In genomic region chr3:133570139-133570936, GRCh38 we compare ENCODE assay signal across 10 cellular contexts. TPM values are rescaled to one million over a fixed set of nuclear protein-coding genes. Genes with fewer than 3 reads are reported as not detected.
DNase-seq lines count a peak whose midpoint lies in the region; ATAC-seq and TF ChIP-seq lines count a peak whose summit lies in the region.
"Had no signal": no experiment of that assay in that cellular context is flagged by ENCODE, and none has a peak within 500 bp of the region (broad histone marks: within the 10 kb centered on the region; RNA-seq: fewer than 3 reads in every experiment).

No MANE protein-coding gene starts in this region.

- H4K20me1 ChIP-seq in MM.1S (ENCODE audit: insufficient read depth, low read length) (no peaks in the 10 kb centered on the region), neural progenitor cell (ENCODE audit: low read depth) (peaks cover 11% of the 10 kb centered on the region)

- peaks cover 6% of the 10 kb centered on the region for H3K36me3 Mint-ChIP-seq in CD4-positive, CD25-positive, alpha-beta regulatory T cell
- H3K36me3 Mint-ChIP-seq in neural progenitor cell = no peaks in the 10 kb centered on the region

- H3K9me2 ChIP-seq in MM.1S (replicated peaks; ENCODE audit: insufficient read depth, low read length) = no peaks in the 10 kb centered on the region

- H3K27ac Mint-ChIP-seq in CD4-positive, CD25-positive, alpha-beta regulatory T cell = peak overlapping the region; percentile 81 to 88 (median 83)
- peak overlapping the region; percentile 85 for H3K27ac Mint-ChIP-seq in neural progenitor cell

- H3K9ac ChIP-seq in MM.1S (ENCODE audit: low read length) (no peak overlapping the region), neural progenitor cell (no peak overlapping the region)

- no peak overlapping the region for H3K4me2 ChIP-seq in MM.1S (ENCODE audit: low read depth, low read length)
- no peak overlapping the region for H3K4me2 ChIP-seq in neural progenitor cell

- ATAC-seq in CD4-positive, CD25-positive, alpha-beta regulatory T cell (ENCODE audit: low read depth in 2 of 2) = no peak
- ATAC-seq in GM19455 (IDR thresholded peaks at IDR 0.05; ENCODE audit: unreplicated experiment) (no peak), HG02763 (IDR thresholded peaks at IDR 0.05; ENCODE audit: unreplicated experiment) (no peak)
- ATAC-seq: GM12878 had no signal

- TF ChIP-seq CTCF in MM.1S (IDR thresholded peaks at IDR 0.05; ENCODE audit: low read length) (no peak), epithelial cell of proximal tubule (conservative IDR thresholded peaks at IDR 0.05; ENCODE audit: low read depth, low read length) (no peak), neural progenitor cell (IDR thresholded peaks at IDR 0.05) (no peak)

- H3K4me1 Mint-ChIP-seq in CD4-positive, CD25-positive, alpha-beta regulatory T cell = peaks cover 7 to 32% (median 21%) of the 10 kb centered on the region in 4 donors
- H3K4me1 Mint-ChIP-seq in neural progenitor cell = peaks cover 40% of the 10 kb centered on the region

- no peaks in the 10 kb centered on the region for H3K9me3 ChIP-seq in CD4-positive, CD25-positive, alpha-beta regulatory T cell (ENCODE audit: control insufficient read depth in 2 of 2, low read length in 2 of 2)
- H3K9me3 ChIP-seq in MM.1S (replicated peaks; ENCODE audit: insufficient read depth, low read length) = no peaks in the 10 kb centered on the region
- H3K9me3 ChIP-seq in neural progenitor cell (ENCODE audit: low read depth) = no peaks in the 10 kb centered on the region

- H3K27me3 ChIP-seq in CD4-positive, CD25-positive, alpha-beta regulatory T cell (ENCODE audit: control insufficient read depth, insufficient read depth, low read length) = no peaks in the 10 kb centered on the region
- no peaks in the 10 kb centered on the region for H3K27me3 ChIP-seq in MM.1S (replicated peaks; ENCODE audit: insufficient read depth, low read length)
- H3K27me3 ChIP-seq in neural progenitor cell = no peaks in the 10 kb centered on the region

- H3F3A ChIP-seq in MM.1S (ENCODE audit: insufficient read depth, low read length) (peaks cover 38% of the 10 kb centered on the region), neural progenitor cell (ENCODE audit: low read depth) (peaks cover 13% of the 10 kb centered on the region)

- H3K79me2 ChIP-seq in MM.1S (ENCODE audit: low read length) (peaks cover 12% of the 10 kb centered on the region), neural progenitor cell (ENCODE audit: low read depth) (peaks cover 12% of the 10 kb centered on the region)

- H3K4me1 ChIP-seq in CD4-positive, CD25-positive, alpha-beta regulatory T cell (ENCODE audit: control insufficient read depth, insufficient read depth, low read length, poor library complexity, severe bottlenecking) = peaks cover 23% of the 10 kb centered on the region
- H3K4me1 ChIP-seq in MM.1S (ENCODE audit: low read length) (peaks cover 29% of the 10 kb centered on the region), neural progenitor cell (peaks cover 7% of the 10 kb centered on the region)

- H2AFZ ChIP-seq in MM.1S (ENCODE audit: low read length) (no peak overlapping the region), neural progenitor cell (replicated peaks) (no peak overlapping the region)

- H3K36me3 ChIP-seq in CD4-positive, CD25-positive, alpha-beta regulatory T cell (ENCODE audit: control insufficient read depth, insufficient read depth, low read length) = peaks cover 2% of the 10 kb centered on the region
- H3K36me3 ChIP-seq in MM.1S (replicated peaks; ENCODE audit: insufficient read depth, low read length) = no peaks in the 10 kb centered on the region; the same call in 1 of the 2 replicates
- H3K36me3 ChIP-seq in neural progenitor cell = no peaks in the 10 kb centered on the region

- DNase-seq in CD4-positive, CD25-positive, alpha-beta regulatory T cell = no peak
- DNase-seq in MM.1S (no peak), epithelial cell of proximal tubule (ENCODE audit: low read depth) (peak; percentile 97), neural progenitor cell (ENCODE audit: low spot score) (peak; percentile 53), retina (no peak), germinal center (ENCODE audit: low spot score) (no peak)
- DNase-seq: effector CD8-positive, alpha-beta T cell had no signal

- H3K27me3 Mint-ChIP-seq in CD4-positive, CD25-positive, alpha-beta regulatory T cell = peaks cover 5% of the 10 kb centered on the region
- peaks cover 7% of the 10 kb centered on the region for H3K27me3 Mint-ChIP-seq in neural progenitor cell (ENCODE audit: insufficient read depth, low read depth)

- no peak overlapping the region for H3K4me3 ChIP-seq in CD4-positive, CD25-positive, alpha-beta regulatory T cell (ENCODE audit: low read depth, low read length)
- H3K4me3 ChIP-seq in MM.1S (ENCODE audit: low read length) (no peak overlapping the region), epithelial cell of proximal tubule (ENCODE audit: low read depth, low read length) (no peak overlapping the region), neural progenitor cell (no peak overlapping the region)
- H3K4me3 ChIP-seq: GM12878 had no signal

- H3K4me3 Mint-ChIP-seq in CD4-positive, CD25-positive, alpha-beta regulatory T cell = peak overlapping the region in 1 of 4 donors; percentile 12
- H3K4me3 Mint-ChIP-seq in neural progenitor cell = no peak overlapping the region

- no peak overlapping the region for H3K27ac ChIP-seq in CD4-positive, CD25-positive, alpha-beta regulatory T cell (ENCODE audit: insufficient read depth, low read length, poor library complexity, severe bottlenecking)
- H3K27ac ChIP-seq in MM.1S (ENCODE audit: low read length) = peak overlapping the region; percentile 14; the same call in 1 of the 2 replicates
- no peak overlapping the region for H3K27ac ChIP-seq in neural progenitor cell

- peaks cover 0 to 2% (median 0%) of the 10 kb centered on the region in 7 donors for H3K9me3 Mint-ChIP-seq in CD4-positive, CD25-positive, alpha-beta regulatory T cell
- peaks cover 2% of the 10 kb centered on the region for H3K9me3 Mint-ChIP-seq in neural progenitor cell

RNA-seq across cellular contexts. Expression of gene CDV3, which starts 3.1 kb away (rescaled TPM):
- total RNA-seq in CD4-positive, CD25-positive, alpha-beta regulatory T cell = 275 TPM
- polyA plus RNA-seq in CD4-positive, CD25-positive, alpha-beta regulatory T cell = 10 to 100 TPM; 43.6 to 91.2 (median 60.1) TPM
- 163 and 225 TPM in 2 replicates for total RNA-seq in epithelial cell of proximal tubule
- total RNA-seq in neural progenitor cell (ENCODE audit: low replicate concordance) = 175 and 272 TPM in 2 replicates

Comparison
In these comparisons a context has a peak if more than half of its experiments do, and no peak if none do; other contexts are left out.
1. DNase-seq: peak in epithelial cell of proximal tubule (single experiment) and neural progenitor cell (single experiment); none in CD4-positive, CD25-positive, alpha-beta regulatory T cell (0 of 3), MM.1S (single experiment), retina (single experiment) and germinal center (single experiment).